In the genomic region with DNA sequence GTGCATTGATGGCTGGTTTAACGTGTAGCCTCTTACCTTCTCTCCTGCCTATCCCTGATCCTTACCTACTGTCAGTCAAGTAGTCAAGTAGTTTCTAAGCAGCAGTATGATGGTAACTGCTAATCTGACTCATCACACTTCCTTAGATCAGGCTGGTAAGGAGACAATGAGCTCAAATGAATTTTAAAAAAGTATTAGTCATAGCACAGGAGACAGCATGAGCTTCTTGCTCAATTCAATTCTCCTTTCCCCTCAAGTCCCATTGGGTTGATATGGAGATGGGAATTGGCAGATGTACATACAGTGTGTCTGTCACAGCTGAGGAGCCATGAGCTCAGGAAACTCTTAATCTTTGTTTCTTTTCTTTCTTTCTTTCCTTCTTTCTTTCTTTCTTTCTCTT, we compare ENCODE assay signal across 13 cellular contexts.
DNase-seq lines count a peak whose midpoint lies in the region; ATAC-seq, FAIRE-seq and TF ChIP-seq lines count a peak whose summit lies in the region.
"Had no signal": no experiment of that assay in that cellular context is flagged by ENCODE, and none has a peak within 500 bp of the region (broad histone marks: within the 10 kb centered on the region; RNA-seq: fewer than 3 reads in every experiment).

No MANE protein-coding gene starts in this region.

- no peak overlapping the region for H2BK120ac ChIP-seq in mesenchymal stem cell (ENCODE audit: low read depth, low read length)

- H3K4me1 ChIP-seq in mesenchymal stem cell (ENCODE audit: control insufficient read depth, insufficient read depth, low read depth, low read length) (peaks cover 3% of the 10 kb centered on the region), transverse colon (no peaks in the 10 kb centered on the region), esophagus squamous epithelium (no peaks in the 10 kb centered on the region)
- H3K4me1 ChIP-seq: heart left ventricle had no signal

- H3K27ac ChIP-seq in mesenchymal stem cell (ENCODE audit: low read length, poor library complexity, severe bottlenecking) (no peak overlapping the region), transverse colon (no peak overlapping the region), esophagus squamous epithelium (no peak overlapping the region)
- H3K27ac ChIP-seq: cardiac muscle cell, heart left ventricle had no signal

- no peak for TF ChIP-seq EP300 in transverse colon (IDR thresholded peaks at IDR 0.05; ENCODE audit: low read depth)

- TF ChIP-seq CTCF in bronchial epithelial cell (IDR thresholded peaks at IDR 0.05; ENCODE audit: insufficient read depth, low read length, severe bottlenecking): no peak
- no peak for TF ChIP-seq CTCF in transverse colon (IDR thresholded peaks at IDR 0.05)
- no peak for TF ChIP-seq CTCF in esophagus squamous epithelium (IDR thresholded peaks at IDR 0.05)

- no peak overlapping the region for H3K9ac ChIP-seq in mesenchymal stem cell (ENCODE audit: low read length)

- no peak overlapping the region for H2AFZ ChIP-seq in mesenchymal stem cell (ENCODE audit: low read depth, low read length)

- H2BK12ac ChIP-seq in mesenchymal stem cell (ENCODE audit: low read length in 2 of 2): no peak overlapping the region

- no peak overlapping the region for H2BK15ac ChIP-seq in mesenchymal stem cell (ENCODE audit: low read depth, poor library complexity, severe bottlenecking)

- no peak overlapping the region for H3K4me3 ChIP-seq in bronchial epithelial cell (ENCODE audit: low read depth, low read length)
- no peak overlapping the region for H3K4me3 ChIP-seq in mesenchymal stem cell (ENCODE audit: insufficient read depth in 1 of 2, low read depth in 1 of 2, low read length in 2 of 2)
- H3K4me3 ChIP-seq in transverse colon: no peak overlapping the region
- no peak overlapping the region for H3K4me3 ChIP-seq in esophagus squamous epithelium
- H3K4me3 ChIP-seq: cardiac muscle cell, heart left ventricle had no signal

- in situ Hi-C loops in Caki2 (cut with HindIII; ENCODE audit: low pct_unique_long_range_greater_than_20kb, low sequenced_read_pairs): no loop called here
- in situ Hi-C loops in transverse colon (cut with MboI; ENCODE audit: low pct_ligation_motif_present in 1 of 4, low pct_unique_long_range_greater_than_20kb in 1 of 4, low sequenced_read_pairs in 3 of 4): no loop called here

- H3K36me3 ChIP-seq in bronchial epithelial cell (ENCODE audit: control insufficient read depth, insufficient read depth, low read length) (no peaks in the 10 kb centered on the region), mesenchymal stem cell (ENCODE audit: control insufficient read depth in 1 of 2, insufficient read depth in 2 of 2, low read depth in 1 of 2, low read length in 2 of 2) (no peaks in the 10 kb centered on the region), transverse colon (no peaks in the 10 kb centered on the region), esophagus squamous epithelium (no peaks in the 10 kb centered on the region)
- H3K36me3 ChIP-seq: cardiac muscle cell, heart left ventricle had no signal

- DNase-seq in Caki2 (ENCODE audit: low read depth): peak; percentile 55
- DNase-seq in MV-4-11 (lab: John Stamatoyannopoulos, UW): peak; percentile 42
- peak; percentile 89 for DNase-seq in bronchial epithelial cell (ENCODE audit: low read depth)
- DNase-seq in mesenchymal stem cell: peak; percentile 86
- no peak for DNase-seq in transverse colon
- no peak for DNase-seq in esophagus squamous epithelium (lab: John Stamatoyannopoulos, UW)
- DNase-seq: activated CD8-positive, alpha-beta memory T cell treated with anti-CD3 and anti-CD28 coated beads, Interleukin-2, amount 50 U/mL, for 4 hours; heart left ventricle; NCI-H748 treated with DMSO at 0.1 percent for 48 hours had no signal

- no peaks in the 10 kb centered on the region for H3K79me1 ChIP-seq in mesenchymal stem cell (replicated peaks; ENCODE audit: low read length, poor library complexity, severe bottlenecking)

- no peak overlapping the region for H3K4ac ChIP-seq in mesenchymal stem cell (ENCODE audit: low read depth in 1 of 2, low read length in 2 of 2)

- H3K9me3 ChIP-seq in mesenchymal stem cell (ENCODE audit: control insufficient read depth, low read length) (no peaks in the 10 kb centered on the region), transverse colon (no peaks in the 10 kb centered on the region), esophagus squamous epithelium (no peaks in the 10 kb centered on the region)
- H3K9me3 ChIP-seq: heart left ventricle had no signal

- H3K23ac ChIP-seq in mesenchymal stem cell (ENCODE audit: low read length in 2 of 2): no peak overlapping the region

- intact Hi-C loops in transverse colon (cut with DNase I; ENCODE audit: low total_unique reads) (no loop called here), esophagus squamous epithelium (cut with DNase I) (no loop called here)

- H4K8ac ChIP-seq in mesenchymal stem cell (ENCODE audit: low read length): no peak overlapping the region

- H3K27me3 ChIP-seq in bronchial epithelial cell (ENCODE audit: control insufficient read depth, insufficient read depth, low read length) (no peaks in the 10 kb centered on the region), mesenchymal stem cell (ENCODE audit: control insufficient read depth in 1 of 2, insufficient read depth in 1 of 2, low read length in 2 of 2) (no peaks in the 10 kb centered on the region), transverse colon (no peaks in the 10 kb centered on the region), esophagus squamous epithelium (no peaks in the 10 kb centered on the region)
- H3K27me3 ChIP-seq: cardiac muscle cell, heart left ventricle had no signal

- no peak for TF ChIP-seq POLR2A in transverse colon (IDR thresholded peaks at IDR 0.05)
- TF ChIP-seq POLR2A in esophagus squamous epithelium (IDR thresholded peaks at IDR 0.05): no peak

- H3K14ac ChIP-seq in mesenchymal stem cell (ENCODE audit: low read length in 2 of 2): no peak overlapping the region

- no peak overlapping the region for H4K91ac ChIP-seq in mesenchymal stem cell (ENCODE audit: low read length)

- peak; percentile 83 for FAIRE-seq in bronchial epithelial cell (lab: Jason Lieb, UNC)
- FAIRE-seq: D721Med had no signal

- no peak overlapping the region for H3K18ac ChIP-seq in mesenchymal stem cell (ENCODE audit: low read depth in 1 of 2, low read length in 2 of 2)

- no peak overlapping the region for H3K4me2 ChIP-seq in mesenchymal stem cell (ENCODE audit: low read length, poor library complexity, severe bottlenecking)

- ATAC-seq in GM18498 (IDR thresholded peaks at IDR 0.05; ENCODE audit: unreplicated experiment) (no peak), GM19023 (IDR thresholded peaks at IDR 0.05; ENCODE audit: unreplicated experiment) (no peak)

- no CpG with 5 or more reads among the region's 1 CpG for WGBS in mesenchymal stem cell
- WGBS in transverse colon (ENCODE audit: low coverage in 1 of 2), 2 donors: 68% methylated on average over 1 of the region's 1 CpG; no CpG with 5 or more reads in 1 of the 2 donors
- 33 to 100% methylated on average over 1 of the region's 1 CpG for WGBS in esophagus squamous epithelium, 2 donors

- H2AK5ac ChIP-seq in mesenchymal stem cell (ENCODE audit: low read length, severe bottlenecking): no peak overlapping the region

- H2BK5ac ChIP-seq in mesenchymal stem cell (ENCODE audit: low read depth, low read length, poor library complexity, severe bottlenecking): no peak overlapping the region

Comparison
In these comparisons a context has a peak if more than half of its experiments do, and no peak if none do; other contexts are left out.
1. DNase-seq: peak in Caki2 (single experiment), MV-4-11 (single experiment), bronchial epithelial cell (single experiment) and mesenchymal stem cell (single experiment); none in transverse colon (single experiment) and esophagus squamous epithelium (single experiment).